Comparison of ENCODE assay signal across 8 cellular contexts in genomic region chrX:71365356-71365875, GRCh38. TPM values are rescaled to one million over a fixed set of nuclear protein-coding genes. Genes with fewer than 3 reads are reported as not detected.
DNase-seq lines count a peak whose midpoint lies in the region; ATAC-seq, FAIRE-seq and TF ChIP-seq lines count a peak whose summit lies in the region.

No MANE protein-coding gene starts in this region.

- H3K36me3 ChIP-seq in CD4-positive, CD25-positive, alpha-beta regulatory T cell (ENCODE audit: control insufficient read depth, insufficient read depth, low read length), result peaks cover 4% of the 10 kb centered on the region
- no peaks in the 10 kb centered on the region for H3K36me3 ChIP-seq in right lobe of liver
- H3K36me3 ChIP-seq in uterus, result no peaks in the 10 kb centered on the region

- H3K9me3 ChIP-seq in CD4-positive, CD25-positive, alpha-beta regulatory T cell (ENCODE audit: control insufficient read depth in 2 of 2, low read length in 2 of 2), result no peaks in the 10 kb centered on the region
- no peaks in the 10 kb centered on the region for H3K9me3 ChIP-seq in right lobe of liver
- H3K9me3 ChIP-seq in uterus, result no peaks in the 10 kb centered on the region

- peaks cover 20% of the 10 kb centered on the region for H3K4me1 ChIP-seq in CD4-positive, CD25-positive, alpha-beta regulatory T cell (ENCODE audit: control insufficient read depth, insufficient read depth, low read length, poor library complexity, severe bottlenecking)
- H3K4me1 ChIP-seq in right lobe of liver (peaks cover 0 to 10% (median 0%) of the 10 kb centered on the region in 4 donors), uterus (no peaks in the 10 kb centered on the region)

- intact Hi-C loops in right lobe of liver (cut with DNase I) (no loop called here), uterus (cut with DNase I; ENCODE audit: low total_unique reads) (no loop called here)

- H3K27me3 Mint-ChIP-seq in CD4-positive, CD25-positive, alpha-beta regulatory T cell, result peaks cover 5% of the 10 kb centered on the region

- no peaks in the 10 kb centered on the region for H3K36me3 Mint-ChIP-seq in CD4-positive, CD25-positive, alpha-beta regulatory T cell

- no peaks in the 10 kb centered on the region for H3K9me3 Mint-ChIP-seq in CD4-positive, CD25-positive, alpha-beta regulatory T cell

- H3K4me3 Mint-ChIP-seq in CD4-positive, CD25-positive, alpha-beta regulatory T cell, result peak overlapping the region; percentile 95 to 100 (median 98)

- no peak for DNase-seq in CD4-positive, CD25-positive, alpha-beta regulatory T cell
- DNase-seq in right lobe of liver (no peak), uterus (no peak), D721Med (ENCODE audit: insufficient read length, low spot score) (no peak), NCI-H2107 (lab: John Stamatoyannopoulos, UW) (no peak), H4 (ENCODE audit: low spot score) (no peak)

- FAIRE-seq in D721Med (lab: Jason Lieb, UNC), result no peak

- 4 to 29% (median 6%) methylated on average over 13 to 16 of the region's 16 CpGs for WGBS in adipose tissue, 3 donors
- WGBS in right lobe of liver (ENCODE audit: insufficient coverage, low coverage, low lambda C conversion rate, missing lambda C conversion rate), result 16% methylated on average over 12 of the region's 16 CpGs

- TF ChIP-seq CTCF in right lobe of liver (IDR thresholded peaks at IDR 0.05), result no peak
- no peak for TF ChIP-seq CTCF in uterus (IDR thresholded peaks at IDR 0.05)
- no peak for TF ChIP-seq CTCF in D721Med (IDR thresholded peaks at IDR 0.05; ENCODE audit: insufficient read depth, missing control alignments)

- H3K4me1 Mint-ChIP-seq in CD4-positive, CD25-positive, alpha-beta regulatory T cell, result peaks cover 0 to 32% (median 16%) of the 10 kb centered on the region in 4 donors

- H3K27me3 ChIP-seq in CD4-positive, CD25-positive, alpha-beta regulatory T cell (ENCODE audit: control insufficient read depth, insufficient read depth, low read length), result no peaks in the 10 kb centered on the region
- H3K27me3 ChIP-seq in right lobe of liver, result no peaks in the 10 kb centered on the region
- no peaks in the 10 kb centered on the region for H3K27me3 ChIP-seq in uterus

- TF ChIP-seq POLR2A in right lobe of liver (IDR thresholded peaks at IDR 0.05) (no peak), uterus (IDR thresholded peaks at IDR 0.05) (no peak)

- H3K4me3 ChIP-seq in CD4-positive, CD25-positive, alpha-beta regulatory T cell (ENCODE audit: low read depth, low read length), result peak overlapping the region; percentile 91
- peak overlapping the region; percentile 46 to 63 (median 58) for H3K4me3 ChIP-seq in right lobe of liver
- H3K4me3 ChIP-seq in uterus, result peak overlapping the region; percentile 53 to 55

- peak overlapping the region; percentile 96 to 99 (median 97) for H3K27ac Mint-ChIP-seq in CD4-positive, CD25-positive, alpha-beta regulatory T cell

- H3K27ac ChIP-seq in CD4-positive, CD25-positive, alpha-beta regulatory T cell (ENCODE audit: insufficient read depth, low read length, poor library complexity, severe bottlenecking), result peak overlapping the region; percentile 88
- H3K27ac ChIP-seq in adipose tissue (ENCODE audit: low read depth, low read length), result peak overlapping the region; percentile 75
- peak overlapping the region; percentile 53 to 87 (median 54) for H3K27ac ChIP-seq in right lobe of liver
- peak overlapping the region; percentile 73 to 86 for H3K27ac ChIP-seq in uterus

- ATAC-seq in CD4-positive, CD25-positive, alpha-beta regulatory T cell (ENCODE audit: low read depth in 2 of 2), result no peak
- ATAC-seq in HG02840 (IDR thresholded peaks at IDR 0.05; ENCODE audit: low FRiP score, unreplicated experiment) (peak; percentile 6), right lobe of liver (peak in 1 of 4 donors; percentile 4)

RNA-seq across cellular contexts. Expression of gene TAF1, which starts 0.7 kb away (rescaled TPM):
- total RNA-seq in CD4-positive, CD25-positive, alpha-beta regulatory T cell, result 65.2 TPM
- polyA plus RNA-seq in CD4-positive, CD25-positive, alpha-beta regulatory T cell, result 1 to 10 TPM; 3.8 to 8.8 (median 5.2) TPM
- 10 to 100 TPM; 10.4 to 20.8 (median 15.9) TPM for polyA plus RNA-seq in adipose tissue
- total RNA-seq in right lobe of liver, result 10 to 100 TPM in 5 of 6 experiments, 1 to 10 TPM in 1; 8.8 to 14.0 (median 12.3) TPM
- 100 to 1,000 TPM in 2 of 4 donors, 10 to 100 TPM in 2; 66.5 to 171 (median 102) TPM for total RNA-seq in uterus
- 9.2 and 10.9 TPM in 2 replicates for total RNA-seq in H4 (2014; rRNA removed; shearing (Covaris generic))
